Comparison of ENCODE assay signal across 17 cellular contexts in genomic region chr2:70517804-70518203, GRCh38. TPM values are rescaled to one million over a fixed set of nuclear protein-coding genes. Genes with fewer than 3 reads are reported as not detected.
DNase-seq lines count a peak whose midpoint lies in the region; ATAC-seq and TF ChIP-seq lines count a peak whose summit lies in the region.
"Had no signal": no experiment of that assay in that cellular context is flagged by ENCODE, and none has a peak within 500 bp of the region (broad histone marks: within the 10 kb centered on the region; RNA-seq: fewer than 3 reads in every experiment).

No MANE protein-coding gene starts in this region.

- no peak overlapping the region for H2BK12ac ChIP-seq in neuronal stem cell (ENCODE audit: low read length)

- H2AFZ ChIP-seq in neuronal stem cell (ENCODE audit: low read length) (no peak overlapping the region), SK-N-SH (ENCODE audit: low read depth) (no peak overlapping the region)
- H2AFZ ChIP-seq: GM23248 had no signal

- no peak for TF ChIP-seq EP300 in SK-N-SH (IDR thresholded peaks at IDR 0.05; ENCODE audit: borderline replicate concordance in 1 of 2, low read depth in 1 of 2, low read length in 1 of 2)

- no peaks in the 10 kb centered on the region for H3K9me2 ChIP-seq in SK-N-SH

- CTCF ChIA-PET in SK-N-SH (lab: Yijun Ruan, JAX): interaction anchor here (1.5 kb wide), 1 partner anchor 20 kb away, joined by 3 read pairs; no protein-coding TSS in a partner anchor

- no peak overlapping the region for H3K23ac ChIP-seq in neuronal stem cell (ENCODE audit: low read depth, low read length, poor library complexity)

- no peak overlapping the region for H3K18ac ChIP-seq in neuronal stem cell (ENCODE audit: low read length)

- H3K27me3 ChIP-seq in neuronal stem cell (ENCODE audit: control insufficient read depth in 3 of 3, insufficient read depth in 3 of 3, low read depth in 1 of 3, low read length in 3 of 3) (peaks cover 0 to 15% (median 0%) of the 10 kb centered on the region in 3 experiments), SK-N-SH (ENCODE audit: insufficient read depth) (no peaks in the 10 kb centered on the region; the same call in 1 of the 2 replicates)

- no peaks in the 10 kb centered on the region for H4K20me1 ChIP-seq in SK-N-SH (ENCODE audit: insufficient read depth)

- no peak overlapping the region for H4K91ac ChIP-seq in neuronal stem cell (ENCODE audit: low read depth, low read length, poor library complexity)

- H3F3A ChIP-seq in SK-N-SH (replicated peaks; ENCODE audit: insufficient read depth): no peaks in the 10 kb centered on the region

- no peaks in the 10 kb centered on the region for H3K79me1 ChIP-seq in neuronal stem cell (ENCODE audit: low read depth, low read length)

- no peak overlapping the region for H3K4me2 ChIP-seq in neuronal stem cell (ENCODE audit: insufficient read depth, low read length, poor library complexity, severe bottlenecking)
- H3K4me2 ChIP-seq in SK-N-SH: no peak overlapping the region

- H2BK5ac ChIP-seq in neuronal stem cell (ENCODE audit: low read length): no peak overlapping the region

- H3K9me3 ChIP-seq in neuronal stem cell (replicated peaks in 1 of 2; ENCODE audit: control insufficient read depth in 2 of 2, insufficient read depth in 1 of 2, low read depth in 1 of 2, low read length in 2 of 2) (no peaks in the 10 kb centered on the region), SK-N-SH (no peaks in the 10 kb centered on the region)

- TF ChIP-seq CTCF in natural killer cell (IDR thresholded peaks at IDR 0.05): no peak
- TF ChIP-seq CTCF in SK-N-SH (IDR thresholded peaks at IDR 0.05): no peak

- no peak overlapping the region for H3K4me3 ChIP-seq in neuronal stem cell (ENCODE audit: low read length in 2 of 2)
- no peak overlapping the region for H3K4me3 ChIP-seq in SK-N-SH (ENCODE audit: low read depth in 2 of 2, low read length in 1 of 2)
- H3K4me3 ChIP-seq: GM23248 had no signal

- no peaks in the 10 kb centered on the region for H3K27me3 Mint-ChIP-seq in natural killer cell treated with Interleukin-12 subunit alpha and Interleukin-12 subunit beta and Interleukin-15 and Interleukin-18, amount 100 ng/mL, for 72 hours
- H3K27me3 Mint-ChIP-seq in natural killer cell (ENCODE audit: low read depth in 2 of 2): peaks cover 0 to 2% of the 10 kb centered on the region in 2 donors
- no peaks in the 10 kb centered on the region for H3K27me3 Mint-ChIP-seq in dendritic cell treated with granulocyte-macrophage colony-stimulating factor and Interleukin-4, amounts not matched to agents 40 ng/mL and 50 ng/mL, for 4 days
- H3K27me3 Mint-ChIP-seq: CD4-positive, alpha-beta memory T cell; IgD-negative memory B cell had no signal

- H3K9ac ChIP-seq in neuronal stem cell (ENCODE audit: low read depth, low read length, poor library complexity): no peak overlapping the region
- H3K9ac ChIP-seq in SK-N-SH: no peak overlapping the region
- H3K9ac ChIP-seq: GM23248 had no signal

- H2BK120ac ChIP-seq in neuronal stem cell (ENCODE audit: low read depth, low read length): no peak overlapping the region

- no peak for DNase-seq in natural killer cell treated with Interleukin-12 subunit alpha and Interleukin-12 subunit beta and Interleukin-15 and Interleukin-18, amount 100 ng/mL, for 72 hours (ENCODE audit: low spot score)
- DNase-seq in natural killer cell (no peak), neuronal stem cell (ENCODE audit: low spot score) (no peak), SK-N-SH (no peak), NCI-H1417 treated with DMSO at 0.1 percent for 48 hours (lab: John Stamatoyannopoulos, UW) (no peak)
- DNase-seq: 8988T; AML-193; C1 segment of cervical spinal cord; CD4-positive, alpha-beta memory T cell; DND-41; GDM1; GM23248; KG1 had no signal

- H3K4ac ChIP-seq in neuronal stem cell (ENCODE audit: low read length): no peak overlapping the region

- no peaks in the 10 kb centered on the region for H3K36me3 Mint-ChIP-seq in natural killer cell treated with Interleukin-12 subunit alpha and Interleukin-12 subunit beta and Interleukin-15 and Interleukin-18, amount 100 ng/mL, for 72 hours
- no peaks in the 10 kb centered on the region for H3K36me3 Mint-ChIP-seq in natural killer cell
- peaks cover 30% of the 10 kb centered on the region for H3K36me3 Mint-ChIP-seq in dendritic cell treated with granulocyte-macrophage colony-stimulating factor and Interleukin-4, amounts not matched to agents 40 ng/mL and 50 ng/mL, for 4 days (ENCODE audit: low read depth)
- H3K36me3 Mint-ChIP-seq: CD4-positive, alpha-beta memory T cell; IgD-negative memory B cell had no signal

- H3K4me1 ChIP-seq in neuronal stem cell (ENCODE audit: control insufficient read depth in 2 of 2, insufficient read depth in 1 of 2, low read depth in 1 of 2, low read length in 2 of 2) (no peaks in the 10 kb centered on the region), SK-N-SH (ENCODE audit: control insufficient read depth in 1 of 2, insufficient read depth in 2 of 2, low read depth in 1 of 2, low read length in 1 of 2) (no peaks in the 10 kb centered on the region)

- H3K27ac ChIP-seq in neuronal stem cell (replicated peaks; ENCODE audit: low read length) (no peak overlapping the region), SK-N-SH (ENCODE audit: low read depth in 2 of 2, low read length in 1 of 2) (no peak overlapping the region)
- H3K27ac ChIP-seq: GM23248 had no signal

- no peak overlapping the region for H3K4me3 Mint-ChIP-seq in natural killer cell treated with Interleukin-12 subunit alpha and Interleukin-12 subunit beta and Interleukin-15 and Interleukin-18, amount 100 ng/mL, for 72 hours
- H3K4me3 Mint-ChIP-seq in natural killer cell: no peak overlapping the region
- H3K4me3 Mint-ChIP-seq in dendritic cell treated with granulocyte-macrophage colony-stimulating factor and Interleukin-4, amounts not matched to agents 40 ng/mL and 50 ng/mL, for 4 days: no peak overlapping the region
- H3K4me3 Mint-ChIP-seq: CD4-positive, alpha-beta memory T cell; IgD-negative memory B cell had no signal

- ATAC-seq in natural killer cell treated with Interleukin-12 subunit alpha and Interleukin-12 subunit beta and Interleukin-15 and Interleukin-18, amount 100 ng/mL, for 72 hours: no peak
- ATAC-seq in natural killer cell (no peak), HG03457 (IDR thresholded peaks at IDR 0.05; ENCODE audit: unreplicated experiment) (no peak)
- ATAC-seq: HCT116 had no signal

- H3K36me3 ChIP-seq in neuronal stem cell (replicated peaks in 1 of 2; ENCODE audit: control insufficient read depth in 2 of 2, insufficient read depth in 2 of 2, low read length in 2 of 2) (no peaks in the 10 kb centered on the region), SK-N-SH (replicated peaks in 1 of 2; ENCODE audit: control insufficient read depth in 1 of 2, insufficient read depth in 2 of 2, low read length in 1 of 2) (no peaks in the 10 kb centered on the region)

- H2AK5ac ChIP-seq in neuronal stem cell (ENCODE audit: low read depth, low read length): no peak overlapping the region

- H2BK15ac ChIP-seq in neuronal stem cell (ENCODE audit: low read length): peak overlapping the region; percentile 8

- no peak overlapping the region for H4K8ac ChIP-seq in neuronal stem cell (ENCODE audit: low read depth, low read length)

- POLR2A ChIA-PET in SK-N-SH (lab: Yijun Ruan, JAX): no interaction called here

- intact Hi-C loops in natural killer cell (cut with micrococcal nuclease): no loop called here
- intact Hi-C loops in dendritic cell treated with granulocyte-macrophage colony-stimulating factor and Interleukin-4, amounts not matched to agents 40 ng/mL and 50 ng/mL, for 4 days (cut with micrococcal nuclease): loop anchor here (5.0 kb wide), 1 partner anchor 46 kb away; no protein-coding TSS in a partner anchor

- no CpG with 5 or more reads among the region's 7 CpGs for WGBS in neuronal stem cell (ENCODE audit: extremely low coverage in 2 of 2, insufficient read length in 2 of 2, insufficient replicate concordance in 1 of 2), 2 donors
- 59% methylated on average over 5 of the region's 7 CpGs for WGBS in SK-N-SH (ENCODE audit: low lambda C conversion rate)

- peak overlapping the region; percentile 68 to 85 for H3K27ac Mint-ChIP-seq in natural killer cell treated with Interleukin-12 subunit alpha and Interleukin-12 subunit beta and Interleukin-15 and Interleukin-18, amount 100 ng/mL, for 72 hours
- no peak overlapping the region for H3K27ac Mint-ChIP-seq in natural killer cell
- H3K27ac Mint-ChIP-seq in dendritic cell treated with granulocyte-macrophage colony-stimulating factor and Interleukin-4, amounts not matched to agents 40 ng/mL and 50 ng/mL, for 4 days: peak overlapping the region; percentile 48
- H3K27ac Mint-ChIP-seq: CD4-positive, alpha-beta memory T cell; IgD-negative memory B cell had no signal

- no peak for TF ChIP-seq RAD21 in SK-N-SH (IDR thresholded peaks at IDR 0.05; ENCODE audit: low read length)

- H3K14ac ChIP-seq in neuronal stem cell (ENCODE audit: low read length): no peak overlapping the region

- H3K4me1 Mint-ChIP-seq in natural killer cell treated with Interleukin-12 subunit alpha and Interleukin-12 subunit beta and Interleukin-15 and Interleukin-18, amount 100 ng/mL, for 72 hours (ENCODE audit: low read depth in 2 of 2): peaks cover 23 to 31% of the 10 kb centered on the region in 2 donors
- H3K4me1 Mint-ChIP-seq in natural killer cell: peaks cover 26 to 31% of the 10 kb centered on the region in 2 donors
- peaks cover 79% of the 10 kb centered on the region for H3K4me1 Mint-ChIP-seq in dendritic cell treated with granulocyte-macrophage colony-stimulating factor and Interleukin-4, amounts not matched to agents 40 ng/mL and 50 ng/mL, for 4 days (ENCODE audit: low read depth)

- H3K9me3 Mint-ChIP-seq in natural killer cell treated with Interleukin-12 subunit alpha and Interleukin-12 subunit beta and Interleukin-15 and Interleukin-18, amount 100 ng/mL, for 72 hours: no peaks in the 10 kb centered on the region
- no peaks in the 10 kb centered on the region for H3K9me3 Mint-ChIP-seq in natural killer cell
- H3K9me3 Mint-ChIP-seq in dendritic cell treated with granulocyte-macrophage colony-stimulating factor and Interleukin-4, amounts not matched to agents 40 ng/mL and 50 ng/mL, for 4 days: no peaks in the 10 kb centered on the region
- H3K9me3 Mint-ChIP-seq: CD4-positive, alpha-beta memory T cell; IgD-negative memory B cell had no signal

- H3K79me2 ChIP-seq in SK-N-SH (ENCODE audit: insufficient read depth): no peaks in the 10 kb centered on the region

TF ChIP-seq in SK-N-SH, 30 proteins besides CTCF, POLR2A, EP300 and RAD21:
- TF ChIP-seq TAF1 (IDR thresholded peaks at IDR 0.05; ENCODE audit: borderline replicate concordance, low read depth, low read length): no peak

RNA-seq across cellular contexts. Expression of gene TGFA, which starts 35.8 kb away (rescaled TPM):
- total RNA-seq in natural killer cell treated with Interleukin-12 subunit alpha and Interleukin-12 subunit beta and Interleukin-15 and Interleukin-18, amount 100 ng/mL, for 72 hours: 1 to 10 TPM in 1 of 2 donors, under 1 TPM in 1; 0.86 to 1.6 TPM
- total RNA-seq in natural killer cell: 10 to 100 TPM in 1 of 3 donors, 1 to 10 TPM in 2; 5.0 to 13.3 (median 8.6) TPM
- 0.25 TPM for polyA plus RNA-seq in neuronal stem cell (2013, experiment 1 of 2)
- 0.25 TPM for polyA plus RNA-seq in neuronal stem cell (2013, experiment 2 of 2)
- polyA plus RNA-seq in SK-N-SH (2012; rRNA removed): not detected in 2 replicates
- polyA plus RNA-seq in SK-N-SH (2012; cell fraction: cytosol; rRNA removed): 0.01 TPM in 1 of 2 replicates, not detected in the other
- polyA plus RNA-seq in SK-N-SH (2012; cell fraction: nucleus; rRNA removed): not detected in 2 replicates

Comparison
In these comparisons a context has a peak if more than half of its experiments do, and no peak if none do; other contexts are left out.
1. H3K27ac Mint-ChIP-seq: peak in natural killer cell treated with Interleukin-12 subunit alpha and Interleukin-12 subunit beta and Interleukin-15 and Interleukin-18, amount 100 ng/mL, for 72 hours (2 of 2) and dendritic cell treated with granulocyte-macrophage colony-stimulating factor and Interleukin-4, amounts not matched to agents 40 ng/mL and 50 ng/mL, for 4 days (single experiment); none in natural killer cell (0 of 2).